In genomic region chr2:110386546-110386945, GRCh38 we compare ENCODE assay signal across 6 cellular contexts.
DNase-seq lines count a peak whose midpoint lies in the region; ATAC-seq and TF ChIP-seq lines count a peak whose summit lies in the region.
"Not testable (repeated sequence)": the region's sequence is repeated elsewhere in the genome, so short reads cannot be mapped to it uniquely, and the experiment has no call there.

No MANE protein-coding gene starts in this region.

- H3K4me3 ChIP-seq in right cardiac atrium (ENCODE audit: low read length); right lobe of liver; sigmoid colon: not testable (repeated sequence)

- 96% methylated on average over 7 of the region's 10 CpGs for WGBS in right cardiac atrium
- WGBS in right lobe of liver (ENCODE audit: insufficient coverage, low coverage, low lambda C conversion rate, missing lambda C conversion rate) = 100% methylated on average over 2 of the region's 10 CpGs
- 94 to 96% methylated on average over 7 of the region's 10 CpGs for WGBS in sigmoid colon, 2 donors

- H3K9me3 Mint-ChIP-seq in chondrocyte (ENCODE audit: low read depth) = not testable (repeated sequence)

- not testable (repeated sequence) for H3K27me3 ChIP-seq in right cardiac atrium (ENCODE audit: control insufficient read depth, insufficient read depth); right lobe of liver; sigmoid colon

- TF ChIP-seq CTCF in chondrocyte (IDR thresholded peaks at IDR 0.05); right lobe of liver (IDR thresholded peaks at IDR 0.05); sigmoid colon (IDR thresholded peaks at IDR 0.05): not testable (repeated sequence)

- not testable (repeated sequence) for ATAC-seq in Right ventricle myocardium superior (ENCODE audit: poor library complexity); right cardiac atrium; right lobe of liver

- TF ChIP-seq POLR2A in right lobe of liver (IDR thresholded peaks at IDR 0.05); sigmoid colon (IDR thresholded peaks at IDR 0.05): not testable (repeated sequence)

- H3K4me1 Mint-ChIP-seq in chondrocyte (ENCODE audit: low read depth) = not testable (repeated sequence)

- not testable (repeated sequence) for H3K9me3 ChIP-seq in right cardiac atrium (ENCODE audit: control insufficient read depth, low read length); right lobe of liver; sigmoid colon

- not testable (repeated sequence) for H3K4me3 Mint-ChIP-seq in chondrocyte (ENCODE audit: unreplicated experiment)

- not testable (repeated sequence) for H3K36me3 Mint-ChIP-seq in chondrocyte (ENCODE audit: low read depth)

- peak; percentile 84 for DNase-seq in chondrocyte (ENCODE audit: low spot score)
- DNase-seq in Right ventricle myocardium superior = peak; percentile 12
- peak in 2 of 3 donors; percentile 22 to 25 for DNase-seq in right cardiac atrium
- peak in 2 of 3 donors; percentile 3 to 38 for DNase-seq in right lobe of liver
- peak; percentile 71 for DNase-seq in mesenteric fat pad (ENCODE audit: low spot score)
- DNase-seq in sigmoid colon = peak; percentile 38

- not testable (repeated sequence) for H3K4me1 ChIP-seq in right cardiac atrium (ENCODE audit: control insufficient read depth, insufficient read depth, low read length); right lobe of liver; sigmoid colon

- not testable (repeated sequence) for H3K27me3 Mint-ChIP-seq in chondrocyte (ENCODE audit: low read depth)

- not testable (repeated sequence) for H3K27ac Mint-ChIP-seq in chondrocyte (ENCODE audit: unreplicated experiment)

- H3K36me3 ChIP-seq in right lobe of liver, sigmoid colon: not testable (repeated sequence)

- intact Hi-C loops in Right ventricle myocardium superior (cut with DNase I); right cardiac atrium (cut with DNase I); right lobe of liver (cut with DNase I); sigmoid colon (cut with DNase I): not testable (repeated sequence)

- TF ChIP-seq EP300 in sigmoid colon (IDR thresholded peaks at IDR 0.05) = not testable (repeated sequence)

- H3K27ac ChIP-seq in right cardiac atrium (ENCODE audit: low read length); right lobe of liver; sigmoid colon: not testable (repeated sequence)

Comparison
In these comparisons a context has a peak if more than half of its experiments do, and no peak if none do; other contexts are left out.
1. DNase-seq: peak in every context shown above with its lines; median percentile 84 in chondrocyte; 71 in mesenteric fat pad; 38 in sigmoid colon; 24 in right cardiac atrium; 20 in right lobe of liver; 12 in Right ventricle myocardium superior.